ENCODE assay signal across 8 cellular contexts in genomic region chr1:119674835-119675289, GRCh38. TPM values are rescaled to one million over a fixed set of nuclear protein-coding genes. Genes with fewer than 3 reads are reported as not detected.
DNase-seq lines count a peak whose midpoint lies in the region; ATAC-seq and TF ChIP-seq lines count a peak whose summit lies in the region.

No MANE protein-coding gene starts in this region.

- TF ChIP-seq CTCF in AG09309 (IDR thresholded peaks at IDR 0.05; ENCODE audit: control insufficient read depth, insufficient read depth, low read depth, low read length, missing control alignments) (peak; percentile 74), choroid plexus epithelial cell (conservative IDR thresholded peaks at IDR 0.05; ENCODE audit: low read depth, low read length) (peak; percentile 80), upper lobe of right lung (IDR thresholded peaks at IDR 0.05) (no peak)

- H3K27me3 ChIP-seq in upper lobe of right lung: no peaks in the 10 kb centered on the region

- peak; percentile 64 for ATAC-seq in GM21619 (IDR thresholded peaks at IDR 0.05; ENCODE audit: unreplicated experiment)
- no peak for ATAC-seq in upper lobe of right lung
- no peak for ATAC-seq in GM18520 (IDR thresholded peaks at IDR 0.05; ENCODE audit: unreplicated experiment)

- intact Hi-C loops in upper lobe of right lung (cut with DNase I): no loop called here

- no peaks in the 10 kb centered on the region for H3K36me3 ChIP-seq in mesodermal cell (ENCODE audit: control insufficient read depth, insufficient read depth, low read length)
- no peaks in the 10 kb centered on the region for H3K36me3 ChIP-seq in upper lobe of right lung

- H3K9me3 ChIP-seq in mesodermal cell (ENCODE audit: control insufficient read depth, low read length): no peaks in the 10 kb centered on the region
- H3K9me3 ChIP-seq in upper lobe of right lung: no peaks in the 10 kb centered on the region

- peak overlapping the region; percentile 98 for H3K27ac ChIP-seq in mesodermal cell (ENCODE audit: low read depth, low read length, severe bottlenecking)
- peak overlapping the region; percentile 14 for H3K27ac ChIP-seq in upper lobe of right lung

- no CpG with 5 or more reads among the region's 6 CpGs for WGBS in mesodermal cell (ENCODE audit: insufficient coverage in 2 of 2), 2 experiments

- no peak overlapping the region for H3K4me3 ChIP-seq in AG09309 (ENCODE audit: control insufficient read depth, low read depth, low read length)
- peak overlapping the region; percentile 60 for H3K4me3 ChIP-seq in choroid plexus epithelial cell (ENCODE audit: low read depth, low read length)
- no peak overlapping the region for H3K4me3 ChIP-seq in mesodermal cell (ENCODE audit: extremely low read depth, insufficient read depth, low read length, poor library complexity, severe bottlenecking)
- no peak overlapping the region for H3K4me3 ChIP-seq in upper lobe of right lung

- peak; percentile 68 for DNase-seq in AG09309 (ENCODE audit: low read depth)
- peak; percentile 46 for DNase-seq in NCI-H446 treated with DMSO at 0.1 percent for 48 hours (lab: John Stamatoyannopoulos, UW)
- peak; percentile 94 for DNase-seq in choroid plexus epithelial cell (ENCODE audit: low read depth)
- no peak for DNase-seq in upper lobe of right lung
- DNase-seq in activated effector memory CD4-positive, alpha-beta T cell treated with Interleukin-2 at 50 U/mL for 16 hours: no peak

- H3K4me1 ChIP-seq in mesodermal cell (ENCODE audit: control insufficient read depth, insufficient read depth, low read length, poor library complexity, severe bottlenecking) (peaks cover 29% of the 10 kb centered on the region), upper lobe of right lung (peaks cover 5% of the 10 kb centered on the region)

RNA-seq across cellular contexts. Expression of gene ZNF697, which starts 26.8 kb away (rescaled TPM):
- 16.3 TPM for polyA plus RNA-seq in mesodermal cell (2013, experiment 1 of 2)
- polyA plus RNA-seq in mesodermal cell (2013, experiment 2 of 2): 16.9 TPM
- total RNA-seq in upper lobe of right lung: 11.4 TPM

RNA-seq across cellular contexts. Expression of gene PHGDH, which starts 36.9 kb away (rescaled TPM):
- polyA plus RNA-seq in mesodermal cell (2013, experiment 1 of 2): 305 TPM
- 308 TPM for polyA plus RNA-seq in mesodermal cell (2013, experiment 2 of 2)
- 51.7 TPM for total RNA-seq in upper lobe of right lung

Comparison
In these comparisons a context has a peak if more than half of its experiments do, and no peak if none do; other contexts are left out.
1. DNase-seq: peak in AG09309 (single experiment), NCI-H446 treated with DMSO at 0.1 percent for 48 hours (single experiment) and choroid plexus epithelial cell (single experiment); none in upper lobe of right lung (single experiment) and activated effector memory CD4-positive, alpha-beta T cell treated with Interleukin-2 at 50 U/mL for 16 hours (single experiment).